11 cellular contexts compared by ENCODE assay signal in the genomic region with DNA sequence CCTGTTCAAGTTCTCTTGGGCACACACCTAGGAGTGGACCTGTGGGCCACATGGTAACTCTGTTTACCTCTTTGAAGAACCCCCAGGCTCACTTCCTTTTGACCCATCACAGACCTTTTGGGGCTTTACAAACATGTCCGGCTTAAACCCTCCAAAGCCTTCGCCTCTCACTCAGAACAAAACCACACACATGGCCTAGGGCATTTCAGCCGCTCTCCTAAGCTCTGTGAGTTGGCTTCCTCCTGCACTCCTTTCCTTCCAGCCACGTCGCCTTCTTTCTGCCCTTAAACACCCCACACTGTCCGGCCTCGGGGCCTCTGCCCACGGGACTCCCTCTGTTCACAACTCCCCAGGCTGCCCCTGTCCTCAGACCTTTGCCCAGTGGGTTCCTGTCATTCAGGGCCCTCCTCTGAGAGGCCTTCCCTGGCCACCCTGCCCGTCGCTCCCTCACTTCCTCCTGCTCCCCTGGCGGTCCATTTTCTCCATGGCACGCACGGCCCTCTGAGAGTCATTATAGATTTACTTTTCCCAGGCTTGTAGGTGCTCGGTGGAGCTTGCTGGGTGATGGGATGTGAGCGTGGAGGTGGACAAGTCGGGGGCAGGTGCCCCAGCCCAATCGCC. TPM values are rescaled to one million over a fixed set of nuclear protein-coding genes. Genes with fewer than 3 reads are reported as not detected.
A peak's percentile ranks its signal among the peaks of the same experiment; 100 is the strongest.
DNase-seq lines count a peak whose midpoint lies in the region; ATAC-seq and TF ChIP-seq lines count a peak whose summit lies in the region.
"Had no signal": no experiment of that assay in that cellular context is flagged by ENCODE, and none has a peak within 500 bp of the region (broad histone marks: within the 10 kb centered on the region; RNA-seq: fewer than 3 reads in every experiment).

No MANE protein-coding gene starts in this region.

- no peak overlapping the region for H3K4me3 ChIP-seq in right cardiac atrium (ENCODE audit: low read length)
- H3K4me3 ChIP-seq in right atrium auricular region: no peak overlapping the region
- peak overlapping the region; percentile 78 for H3K4me3 ChIP-seq in OCI-LY1 (ENCODE audit: low read depth, low read length, poor library complexity, severe bottlenecking)
- peak overlapping the region in 3 of 4 donors; percentile 37 to 48 (median 47) for H3K4me3 ChIP-seq in upper lobe of left lung

- H3K27ac Mint-ChIP-seq in glutamatergic neuron (ENCODE audit: unreplicated experiment): peak overlapping the region; percentile 74

- DNase-seq in right cardiac atrium (peak in 2 of 3 donors; percentile 13 to 46), right atrium auricular region (ENCODE audit: low spot score) (no peak), glutamatergic neuron (no peak), upper lobe of left lung (no peak), NCI-H1436 (lab: John Stamatoyannopoulos, UW) (no peak), SKM-1 treated with dmso at 0.1 percent for 144 hours (lab: John Stamatoyannopoulos, UW; ENCODE audit: unreplicated experiment) (no peak)
- no peak for DNase-seq in activated T-cell treated with anti-CD3 and anti-CD28 coated beads, Interleukin-2, amount 50 U/mL, for 1 hour
- DNase-seq: EL, OCI-M1, T-helper 9 cell had no signal

- H3K9me3 ChIP-seq in right cardiac atrium (ENCODE audit: control insufficient read depth, low read length): no peaks in the 10 kb centered on the region
- no peaks in the 10 kb centered on the region for H3K9me3 ChIP-seq in right atrium auricular region
- H3K9me3 ChIP-seq in OCI-LY1 (ENCODE audit: low read length): no peaks in the 10 kb centered on the region
- H3K9me3 ChIP-seq in upper lobe of left lung: no peaks in the 10 kb centered on the region

- no peaks in the 10 kb centered on the region for H4K20me1 ChIP-seq in OCI-LY1 (ENCODE audit: insufficient read depth, low read length)

- TF ChIP-seq CTCF in right atrium auricular region (IDR thresholded peaks at IDR 0.05) (no peak), OCI-LY1 (IDR thresholded peaks at IDR 0.05; ENCODE audit: low read length) (no peak; the same call in 1 of the 2 replicates), glutamatergic neuron (IDR thresholded peaks at IDR 0.05; ENCODE audit: partially characterized antibody, unreplicated experiment) (no peak), upper lobe of left lung (IDR thresholded peaks at IDR 0.05) (peak in 2 of 6 experiments; percentile 16 to 36)

- ATAC-seq in right cardiac atrium: no peak
- peak; percentile 0 to 16 for ATAC-seq in upper lobe of left lung (ENCODE audit: low FRiP score in 2 of 2)

- peak overlapping the region; percentile 98 for H3K9ac ChIP-seq in OCI-LY1 (ENCODE audit: low read length)

- H3K36me3 Mint-ChIP-seq in glutamatergic neuron (ENCODE audit: unreplicated experiment): no peaks in the 10 kb centered on the region

- peaks cover 8% of the 10 kb centered on the region for H3K9me3 Mint-ChIP-seq in glutamatergic neuron (ENCODE audit: unreplicated experiment)

- H3K79me2 ChIP-seq in OCI-LY1 (ENCODE audit: insufficient read depth, low read length): no peaks in the 10 kb centered on the region

- H3K4me2 ChIP-seq in OCI-LY1 (ENCODE audit: low read length): peak overlapping the region; percentile 94

- intact Hi-C loops in right cardiac atrium (cut with DNase I): loop anchor here in 1 of 4 donors (10.0 kb wide), 1 partner anchor 193 kb away; a partner anchor contains a TSS

- no peak for TF ChIP-seq POLR2A in upper lobe of left lung (IDR thresholded peaks at IDR 0.05)

- H3K27me3 ChIP-seq in right cardiac atrium (ENCODE audit: control insufficient read depth, insufficient read depth) (no peaks in the 10 kb centered on the region), right atrium auricular region (no peaks in the 10 kb centered on the region), OCI-LY1 (ENCODE audit: insufficient read depth, low read length) (no peaks in the 10 kb centered on the region), upper lobe of left lung (no peaks in the 10 kb centered on the region)

- H3K4me1 Mint-ChIP-seq in glutamatergic neuron (ENCODE audit: low read depth, unreplicated experiment): peaks cover 9% of the 10 kb centered on the region

- H3F3A ChIP-seq in OCI-LY1 (ENCODE audit: insufficient read depth, low read length): no peaks in the 10 kb centered on the region

- no peak for TF ChIP-seq EP300 in upper lobe of left lung (IDR thresholded peaks at IDR 0.05)

- H3K9me2 ChIP-seq in OCI-LY1 (ENCODE audit: low read depth, low read length): no peaks in the 10 kb centered on the region

- H2AFZ ChIP-seq in OCI-LY1 (ENCODE audit: low read length): no peak overlapping the region

- peaks cover 7% of the 10 kb centered on the region for H3K27me3 Mint-ChIP-seq in glutamatergic neuron (ENCODE audit: unreplicated experiment)

- no peak overlapping the region for H3K27ac ChIP-seq in right cardiac atrium (ENCODE audit: low read length)
- H3K27ac ChIP-seq in right atrium auricular region: no peak overlapping the region
- H3K27ac ChIP-seq in OCI-LY1 (ENCODE audit: low read depth, low read length, poor library complexity, severe bottlenecking): peak overlapping the region; percentile 99
- peak overlapping the region; percentile 88 to 92 (median 92) for H3K27ac ChIP-seq in upper lobe of left lung

- H3K36me3 ChIP-seq in right atrium auricular region (peaks cover 20% of the 10 kb centered on the region), OCI-LY1 (ENCODE audit: insufficient read depth, low read length) (peaks cover 64% of the 10 kb centered on the region), upper lobe of left lung (peaks cover 0 to 36% (median 28%) of the 10 kb centered on the region in 4 donors)

- no peak overlapping the region for H3K4me3 Mint-ChIP-seq in glutamatergic neuron (ENCODE audit: unreplicated experiment)

- WGBS in right cardiac atrium: 84% methylated on average over 17 of the region's 17 CpGs
- WGBS in upper lobe of left lung, 2 donors: 73 to 76% methylated on average over 17 of the region's 17 CpGs

- no peaks in the 10 kb centered on the region for H3K4me1 ChIP-seq in right cardiac atrium (ENCODE audit: control insufficient read depth, insufficient read depth, low read length)
- peaks cover 0 to 11% of the 10 kb centered on the region in 2 donors for H3K4me1 ChIP-seq in right atrium auricular region
- peaks cover 76% of the 10 kb centered on the region for H3K4me1 ChIP-seq in OCI-LY1 (ENCODE audit: insufficient read depth, low read length, severe bottlenecking)
- H3K4me1 ChIP-seq in upper lobe of left lung: peaks cover 0 to 19% (median 13%) of the 10 kb centered on the region in 4 donors

RNA-seq across cellular contexts. Expression of a gene that starts 1.9 kb away (rescaled TPM):
- total RNA-seq in right cardiac atrium (1 to 10 TPM; 3.1 to 4.5 (median 3.9) TPM), right atrium auricular region (1 to 10 TPM; 1.6 to 2.6 TPM), glutamatergic neuron (ENCODE audit: unreplicated experiment) (29.2 TPM), upper lobe of left lung (100 to 1,000 TPM in 1 of 6 donors, 10 to 100 TPM in 5; 17.4 to 113 (median 75.9) TPM)
- polyA plus RNA-seq in right cardiac atrium: 1.4 TPM

RNA-seq across cellular contexts. Expression of a gene that starts 9.1 kb away (rescaled TPM):
- 10 to 100 TPM; 36.0 to 43.5 (median 40.3) TPM for total RNA-seq in right cardiac atrium
- 30.5 TPM for polyA plus RNA-seq in right cardiac atrium
- 10 to 100 TPM; 40.9 to 45.5 TPM for total RNA-seq in right atrium auricular region
- 125 TPM for total RNA-seq in glutamatergic neuron (ENCODE audit: unreplicated experiment)
- total RNA-seq in upper lobe of left lung: 100 to 1,000 TPM in 2 of 6 donors, 10 to 100 TPM in 4; 82.0 to 150 (median 91.9) TPM

RNA-seq across cellular contexts. Expression of a gene that starts 10.3 kb away (rescaled TPM):
- total RNA-seq in right cardiac atrium: 10 to 100 TPM; 35.0 to 71.5 (median 47.0) TPM
- polyA plus RNA-seq in right cardiac atrium: 61.9 TPM
- 10 to 100 TPM; 45.8 to 56.0 TPM for total RNA-seq in right atrium auricular region
- 430 TPM for total RNA-seq in glutamatergic neuron (ENCODE audit: unreplicated experiment)
- total RNA-seq in upper lobe of left lung: 100 to 1,000 TPM in 1 of 6 donors, 10 to 100 TPM in 5; 32.0 to 142 (median 75.8) TPM

RNA-seq across cellular contexts. Expression of a gene that starts 34.3 kb away (rescaled TPM):
- 10 to 100 TPM; 15.3 to 44.8 (median 25.3) TPM for total RNA-seq in right cardiac atrium
- polyA plus RNA-seq in right cardiac atrium: 17.7 TPM
- total RNA-seq in right atrium auricular region: 10 to 100 TPM; 25.0 to 47.2 TPM
- total RNA-seq in glutamatergic neuron (ENCODE audit: unreplicated experiment): 1,261 TPM
- total RNA-seq in upper lobe of left lung: 10 to 100 TPM; 17.0 to 55.6 (median 30.1) TPM

RNA-seq across cellular contexts. Expression of a gene that starts 46.7 kb away (rescaled TPM):
- total RNA-seq in right cardiac atrium (10 to 100 TPM; 24.9 to 34.2 (median 27.7) TPM), right atrium auricular region (10 to 100 TPM in 1 of 2 donors, 1 to 10 TPM in 1; 9.8 to 20.7 TPM), glutamatergic neuron (ENCODE audit: unreplicated experiment) (227 TPM), upper lobe of left lung (100 to 1,000 TPM in 2 of 6 donors, 10 to 100 TPM in 4; 45.1 to 421 (median 91.4) TPM)
- 41.8 TPM for polyA plus RNA-seq in right cardiac atrium

Comparison
In these comparisons a context has a peak if more than half of its experiments do, and no peak if none do; other contexts are left out.
1. DNase-seq: peak in right cardiac atrium (2 of 3); none in right atrium auricular region (single experiment), glutamatergic neuron (single experiment), upper lobe of left lung (0 of 2), NCI-H1436 (single experiment), SKM-1 treated with dmso at 0.1 percent for 144 hours (single experiment) and activated T-cell treated with anti-CD3 and anti-CD28 coated beads, Interleukin-2, amount 50 U/mL, for 1 hour (single experiment).
2. ATAC-seq: peak in upper lobe of left lung (2 of 2); none in right cardiac atrium (0 of 2).
3. H3K27ac ChIP-seq: peak in OCI-LY1 (single experiment) and upper lobe of left lung (4 of 4); none in right cardiac atrium (single experiment) and right atrium auricular region (0 of 2).
4. H3K4me3 ChIP-seq: peak in OCI-LY1 (single experiment) and upper lobe of left lung (3 of 4); none in right cardiac atrium (single experiment) and right atrium auricular region (0 of 2).